ENCODE assay signal across 18 cellular contexts in genomic region chr3:118587847-118588246, GRCh38.
"Had no signal": no experiment of that assay in that cellular context is flagged by ENCODE, and none has a peak within 500 bp of the region (broad histone marks: within the 10 kb centered on the region; RNA-seq: fewer than 3 reads in every experiment).

No MANE protein-coding gene starts in this region.

- H3K36me3 ChIP-seq: thyroid gland had no signal

- H3K4me3 ChIP-seq: body of pancreas, coronary artery, thyroid gland had no signal

- H3K4me1 ChIP-seq: body of pancreas, thyroid gland had no signal

- DNase-seq: activated CD4-positive, alpha-beta T cell treated with anti-CD3 and anti-CD28 coated beads, Interleukin-2, amount 10 ng/mL, durations not matched to agents 24 days and 14 days; activated CD8-positive, alpha-beta memory T cell treated with anti-CD3 and anti-CD28 coated beads, Interleukin-2, amount 50 U/mL, for 4 hours; activated CD8-positive, alpha-beta T cell treated with anti-CD3 and anti-CD28 coated beads, Interleukin-2, amount 10 ng/mL, durations not matched to agents 7 days and 5 days; activated effector memory CD4-positive, alpha-beta T cell treated with anti-CD3 and anti-CD28 coated beads, Interleukin-2, amount 50 U/mL, for 16 hours; activated T-cell treated with anti-CD3 and anti-CD28 coated beads, Interleukin-2, amount 50 U/mL, for 48 hours; amniotic stem cell; body of pancreas; effector CD4-positive, alpha-beta T cell; foreskin fibroblast; mesendoderm; posterior cingulate gyrus; stimulated activated CD4-positive, alpha-beta T cell treated with anti-CD3 and anti-CD28 coated beads, Interleukin-2, amount 100 ng/mL, for 48 hours; stimulated activated naive B cell treated with anti-CD40 and anti-IgM and Interleukin-4, amounts not matched to agents 10 μg/mL and 1 μg/mL and 100 μg/mL, for 72 hours; thyroid gland had no signal

- H3K9me3 ChIP-seq: body of pancreas, thyroid gland had no signal

- H3K27me3 ChIP-seq: body of pancreas, thyroid gland had no signal

- H3K27ac ChIP-seq: body of pancreas, coronary artery, thyroid gland had no signal

- ATAC-seq: activated CD8-positive, alpha-beta T cell treated with anti-CD3 and anti-CD28 coated beads, Interleukin-2, amount 10 ng/mL, durations not matched to agents 7 days and 5 days; activated naive CD4-positive, alpha-beta T cell treated with anti-CD3 and anti-CD28 coated beads, Interleukin-2, amount 50 U/mL, for 72 hours; body of pancreas; natural killer cell treated with Interleukin-12 subunit alpha and Interleukin-12 subunit beta and Interleukin-15 and Interleukin-18, amount 100 ng/mL, for 72 hours; stimulated activated naive B cell treated with anti-CD40 and anti-IgM and Interleukin-4, amounts not matched to agents 10 μg/mL and 1 μg/mL and 100 μg/mL, for 72 hours; WTC11 had no signal
